Comparison of ENCODE assay signal across 26 cellular contexts in the genomic region with DNA sequence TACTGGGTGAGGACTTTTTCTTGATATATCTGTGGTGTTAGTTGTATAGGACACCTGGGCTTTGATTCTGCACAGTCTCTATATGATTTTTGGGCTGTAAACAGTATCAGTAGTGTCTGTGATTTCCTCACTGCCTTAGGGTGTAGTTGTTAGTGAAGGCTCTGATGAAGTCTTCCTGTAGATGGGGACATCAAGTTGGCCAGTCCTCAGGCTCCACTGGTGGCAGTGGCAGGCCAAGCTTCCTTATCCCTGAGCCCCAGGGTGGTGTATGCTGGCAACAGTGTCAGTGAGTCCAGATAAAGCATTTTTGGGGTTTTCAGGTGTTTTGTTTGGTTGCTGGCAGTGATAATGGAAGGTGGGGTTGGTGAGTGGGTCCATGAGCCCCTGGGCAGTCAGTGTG.
"Had no signal": no experiment of that assay in that cellular context is flagged by ENCODE, and none has a peak within 500 bp of the region (broad histone marks: within the 10 kb centered on the region; RNA-seq: fewer than 3 reads in every experiment).

No MANE protein-coding gene starts in this region.

- H3K9ac ChIP-seq: parathyroid adenoma had no signal

- H3K36me3 ChIP-seq: esophagus squamous epithelium, right atrium auricular region, tibial nerve had no signal

- H3K27me3 Mint-ChIP-seq: activated CD8-positive, alpha-beta memory T cell treated with anti-CD3 and anti-CD28 coated beads, Interleukin-2, amount 10 ng/mL, durations not matched to agents 7 days and 5 days; activated CD8-positive, alpha-beta T cell treated with anti-CD3 and anti-CD28 coated beads for 36 hours; central memory CD8-positive, alpha-beta T cell; naive thymus-derived CD4-positive, alpha-beta T cell; stimulated activated naive B cell treated with anti-CD40 and anti-IgM and Interleukin-4, amounts not matched to agents 10 μg/mL and 1 μg/mL and 100 μg/mL, for 72 hours had no signal

- H3K4me1 ChIP-seq: esophagus squamous epithelium, parathyroid adenoma, psoas muscle, right atrium auricular region, tibial nerve had no signal

- H3K4me1 Mint-ChIP-seq: activated CD8-positive, alpha-beta memory T cell treated with anti-CD3 and anti-CD28 coated beads, Interleukin-2, amount 10 ng/mL, durations not matched to agents 7 days and 5 days; central memory CD8-positive, alpha-beta T cell; naive thymus-derived CD4-positive, alpha-beta T cell; stimulated activated naive B cell treated with anti-CD40 and anti-IgM and Interleukin-4, amounts not matched to agents 10 μg/mL and 1 μg/mL and 100 μg/mL, for 72 hours had no signal

- H3K36me3 Mint-ChIP-seq: activated CD8-positive, alpha-beta memory T cell treated with anti-CD3 and anti-CD28 coated beads, Interleukin-2, amount 10 ng/mL, durations not matched to agents 7 days and 5 days; naive thymus-derived CD4-positive, alpha-beta T cell; stimulated activated naive B cell treated with anti-CD40 and anti-IgM and Interleukin-4, amounts not matched to agents 10 μg/mL and 1 μg/mL and 100 μg/mL, for 72 hours had no signal

- H3K79me2 ChIP-seq: hepatocyte, parathyroid adenoma had no signal

- ATAC-seq: activated CD8-positive, alpha-beta memory T cell treated with anti-CD3 and anti-CD28 coated beads, Interleukin-2, amount 10 ng/mL, durations not matched to agents 7 days and 5 days; activated CD8-positive, alpha-beta T cell treated with anti-CD3 and anti-CD28 coated beads for 36 hours; activated naive CD4-positive, alpha-beta T cell treated with anti-CD3 and anti-CD28 coated beads, Interleukin-2, amount 50 U/mL, for 72 hours; activated T-cell treated with anti-CD3 and anti-CD28 coated beads, Interleukin-2, amount 50 U/mL, for 72 hours; left cardiac atrium; naive thymus-derived CD4-positive, alpha-beta T cell; psoas muscle; stimulated activated naive B cell treated with anti-CD40 and anti-IgM and Interleukin-4, amounts not matched to agents 10 μg/mL and 1 μg/mL and 100 μg/mL, for 72 hours had no signal

- H3K27ac Mint-ChIP-seq: activated CD8-positive, alpha-beta memory T cell treated with anti-CD3 and anti-CD28 coated beads, Interleukin-2, amount 10 ng/mL, durations not matched to agents 7 days and 5 days; activated CD8-positive, alpha-beta T cell treated with anti-CD3 and anti-CD28 coated beads for 36 hours; activated naive CD4-positive, alpha-beta T cell treated with anti-CD3 and anti-CD28 coated beads, Interleukin-2, amount 50 U/mL, for 72 hours; activated T-cell treated with anti-CD3 and anti-CD28 coated beads, Interleukin-2, amount 50 U/mL, for 72 hours; naive thymus-derived CD4-positive, alpha-beta T cell; stimulated activated naive B cell treated with anti-CD40 and anti-IgM and Interleukin-4, amounts not matched to agents 10 μg/mL and 1 μg/mL and 100 μg/mL, for 72 hours had no signal

- H3K9me3 ChIP-seq: esophagus squamous epithelium had no signal

- H3K27ac ChIP-seq: epithelial cell of prostate, esophagus squamous epithelium, hepatocyte, parathyroid adenoma, psoas muscle, right atrium auricular region, tibial nerve had no signal

- H3K27me3 ChIP-seq: esophagus squamous epithelium, hepatocyte, right atrium auricular region, tibial nerve had no signal

- H3K4me2 ChIP-seq: hepatocyte had no signal

- H2AFZ ChIP-seq: hepatocyte, parathyroid adenoma had no signal

- DNase-seq: activated CD4-positive, alpha-beta T cell treated with anti-CD3 and anti-CD28 coated beads for 1 hour; activated CD4-positive, alpha-beta T cell treated with anti-CD3 and anti-CD28 coated beads, Interleukin-2, amount 50 U/mL, for 1 hour; activated CD8-positive, alpha-beta memory T cell treated with anti-CD3 and anti-CD28 coated beads, Interleukin-2, amount 10 ng/mL, durations not matched to agents 7 days and 5 days; activated CD8-positive, alpha-beta T cell treated with anti-CD3 and anti-CD28 coated beads for 36 hours; activated naive CD4-positive, alpha-beta T cell; activated T-cell treated with anti-CD3 and anti-CD28 coated beads, Interleukin-2, amount 50 U/mL, for 72 hours; dermis blood vessel endothelial cell; effector CD4-positive, alpha-beta T cell; esophagus squamous epithelium; left cardiac atrium; mammary epithelial cell; midbrain; naive thymus-derived CD4-positive, alpha-beta T cell; occipital lobe; psoas muscle; stimulated activated CD4-positive, alpha-beta T cell treated with anti-CD3 and anti-CD28 coated beads, Interleukin-15, amount 100 ng/mL, for 24 hours; stimulated activated CD4-positive, alpha-beta T cell treated with anti-CD3 and anti-CD28 coated beads, Interleukin-2, amount 100 ng/mL, for 24 hours; stimulated activated naive B cell treated with anti-CD40 and anti-IgM and Interleukin-4, amounts not matched to agents 10 μg/mL and 1 μg/mL and 100 μg/mL, for 72 hours; T-helper 2 cell had no signal

- H3K4me3 ChIP-seq: esophagus squamous epithelium, hepatocyte, psoas muscle, right atrium auricular region, tibial nerve had no signal

- H3K4me3 Mint-ChIP-seq: activated CD8-positive, alpha-beta memory T cell treated with anti-CD3 and anti-CD28 coated beads, Interleukin-2, amount 10 ng/mL, durations not matched to agents 7 days and 5 days; activated CD8-positive, alpha-beta T cell treated with anti-CD3 and anti-CD28 coated beads for 36 hours; activated T-cell treated with anti-CD3 and anti-CD28 coated beads, Interleukin-2, amount 50 U/mL, for 72 hours; central memory CD8-positive, alpha-beta T cell; naive thymus-derived CD4-positive, alpha-beta T cell; stimulated activated naive B cell treated with anti-CD40 and anti-IgM and Interleukin-4, amounts not matched to agents 10 μg/mL and 1 μg/mL and 100 μg/mL, for 72 hours had no signal
